Comparison of ENCODE assay signal across 8 cellular contexts in the genomic region with DNA sequence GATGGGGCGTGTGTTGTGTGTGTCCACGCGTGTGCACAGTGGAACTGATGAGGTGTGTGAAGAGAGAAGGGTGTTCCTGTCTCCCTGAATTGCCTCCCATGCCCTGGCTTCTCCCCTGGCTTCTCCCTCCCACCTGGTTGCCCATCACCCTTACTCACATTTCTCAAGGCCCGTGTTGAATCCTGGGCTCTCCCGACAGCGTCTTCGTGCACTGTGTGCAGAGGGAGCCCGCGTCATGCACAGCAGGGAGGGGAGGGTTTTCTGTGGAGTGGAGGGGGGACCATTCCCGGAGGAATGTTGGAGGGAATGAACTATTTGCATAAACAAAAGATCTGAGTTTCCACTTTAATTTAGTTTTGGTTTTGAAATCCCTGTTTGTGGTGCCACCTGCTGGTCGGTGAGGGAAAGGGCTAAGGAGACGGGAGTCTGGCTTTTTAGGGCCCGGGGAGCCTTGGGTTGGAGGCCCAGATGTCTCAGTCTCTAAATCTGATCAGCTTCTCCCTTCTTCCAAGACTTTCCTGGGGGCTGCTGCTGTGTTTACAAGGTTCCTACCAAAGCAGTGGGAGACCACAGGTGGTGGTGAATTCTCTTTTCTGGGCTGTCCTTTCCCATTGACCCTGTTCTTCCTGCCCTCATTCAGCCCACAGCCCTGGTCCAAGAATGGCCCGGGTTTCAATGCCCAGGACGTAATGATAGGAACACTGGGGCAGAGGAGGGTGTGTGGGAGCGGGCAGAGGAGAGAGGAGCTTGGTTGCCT. TPM values are rescaled to one million over a fixed set of nuclear protein-coding genes. Genes with fewer than 3 reads are reported as not detected.
DNase-seq lines count a peak whose midpoint lies in the region; ATAC-seq and TF ChIP-seq lines count a peak whose summit lies in the region.

C1R (minus strand) TSS at position 217 of the 757 bp plus-strand sequence; CDS start at position 160, 57 bp downstream.

- no peaks in the 10 kb centered on the region for H3K36me3 ChIP-seq in right atrium auricular region
- H3K36me3 ChIP-seq in uterus = no peaks in the 10 kb centered on the region

- ATAC-seq in HG03354 (IDR thresholded peaks at IDR 0.05; ENCODE audit: poor library complexity, severe bottlenecking, unreplicated experiment) = no peak

- peak; percentile 86 to 90 for TF ChIP-seq CTCF in right atrium auricular region (IDR thresholded peaks at IDR 0.05)
- peak; percentile 81 to 89 (median 87) for TF ChIP-seq CTCF in uterus (IDR thresholded peaks at IDR 0.05)

- H3K4me1 ChIP-seq in right atrium auricular region (peaks cover 0 to 32% of the 10 kb centered on the region in 2 donors), uterus (no peaks in the 10 kb centered on the region)

- H3K27me3 ChIP-seq in right atrium auricular region = no peaks in the 10 kb centered on the region
- H3K27me3 ChIP-seq in uterus = no peaks in the 10 kb centered on the region

- no peaks in the 10 kb centered on the region for H3K27me3 Mint-ChIP-seq in T-helper 1 cell treated with Interleukin-12 subunit alpha and Interleukin-12 subunit beta and Interleukin-4 antibody, amounts not matched to agents 30 μg/mL and 1 μg/mL, for 36 hours (ENCODE audit: low read depth)

- H3K27ac ChIP-seq in right atrium auricular region (peak within 1 kb of the TSS; percentile 67 to 74), uterus (peak within 1 kb of the TSS; percentile 75 to 87)

- no peaks in the 10 kb centered on the region for H3K9me3 ChIP-seq in right atrium auricular region
- H3K9me3 ChIP-seq in uterus = no peaks in the 10 kb centered on the region

- peaks cover 1% of the 10 kb centered on the region for H3K36me3 Mint-ChIP-seq in T-helper 1 cell treated with Interleukin-12 subunit alpha and Interleukin-12 subunit beta and Interleukin-4 antibody, amounts not matched to agents 30 μg/mL and 1 μg/mL, for 36 hours (ENCODE audit: low read depth)

- DNase-seq in EH (ENCODE audit: low read depth) (peak; percentile 95), amygdala (lab: John Stamatoyannopoulos, UW) (peak in 33 of 56 donors; percentile 9 to 74 (median 28)), right atrium auricular region (ENCODE audit: low spot score) (peak; percentile 90), putamen (ENCODE audit: low spot score) (peak; percentile 34), uterus (peak; percentile 88 to 91)
- DNase-seq in Jurkat, Clone E6-1 (ENCODE audit: low read depth, low spot score) = peak; percentile 48

- H3K27ac Mint-ChIP-seq in T-helper 1 cell treated with Interleukin-12 subunit alpha and Interleukin-12 subunit beta and Interleukin-4 antibody, amounts not matched to agents 30 μg/mL and 1 μg/mL, for 36 hours = peak within 1 kb of the TSS; percentile 47

- H3K4me1 Mint-ChIP-seq in T-helper 1 cell treated with Interleukin-12 subunit alpha and Interleukin-12 subunit beta and Interleukin-4 antibody, amounts not matched to agents 30 μg/mL and 1 μg/mL, for 36 hours (ENCODE audit: low read depth) = peaks cover 6% of the 10 kb centered on the region

- no peaks in the 10 kb centered on the region for H3K9me3 Mint-ChIP-seq in T-helper 1 cell treated with Interleukin-12 subunit alpha and Interleukin-12 subunit beta and Interleukin-4 antibody, amounts not matched to agents 30 μg/mL and 1 μg/mL, for 36 hours

- H3K4me3 ChIP-seq in Jurkat, Clone E6-1 (ENCODE audit: low read length) = no peak within 1 kb of the TSS
- H3K4me3 ChIP-seq in right atrium auricular region (peak within 1 kb of the TSS; percentile 35 to 50), uterus (peak within 1 kb of the TSS; percentile 48 to 50)

- peak within 1 kb of the TSS; percentile 73 for H3K4me3 Mint-ChIP-seq in T-helper 1 cell treated with Interleukin-12 subunit alpha and Interleukin-12 subunit beta and Interleukin-4 antibody, amounts not matched to agents 30 μg/mL and 1 μg/mL, for 36 hours

- peak; percentile 50 to 60 for TF ChIP-seq POLR2A in uterus (IDR thresholded peaks at IDR 0.05)

- intact Hi-C loops in uterus (cut with DNase I; ENCODE audit: low total_unique reads) = no loop called here

RNA-seq across cellular contexts. Expression of gene C1R, which starts in this region (rescaled TPM):
- 1.5 TPM for polyA plus RNA-seq in Jurkat, Clone E6-1 (2012; ENCODE audit: insufficient read depth, insufficient read length)
- total RNA-seq in right atrium auricular region (100 to 1,000 TPM; 191 to 467 TPM), uterus (100 to 1,000 TPM; 128 to 571 (median 411) TPM)

Comparison
In these comparisons a context has a peak if more than half of its experiments do, and no peak if none do; other contexts are left out.
1. DNase-seq: peak in every context shown above with its lines; median percentile 95 in EH; 90 in right atrium auricular region; 90 in uterus; 48 in Jurkat, Clone E6-1; 34 in putamen; 28 in amygdala.